ENCODE assay signal across 31 cellular contexts in the genomic region with DNA sequence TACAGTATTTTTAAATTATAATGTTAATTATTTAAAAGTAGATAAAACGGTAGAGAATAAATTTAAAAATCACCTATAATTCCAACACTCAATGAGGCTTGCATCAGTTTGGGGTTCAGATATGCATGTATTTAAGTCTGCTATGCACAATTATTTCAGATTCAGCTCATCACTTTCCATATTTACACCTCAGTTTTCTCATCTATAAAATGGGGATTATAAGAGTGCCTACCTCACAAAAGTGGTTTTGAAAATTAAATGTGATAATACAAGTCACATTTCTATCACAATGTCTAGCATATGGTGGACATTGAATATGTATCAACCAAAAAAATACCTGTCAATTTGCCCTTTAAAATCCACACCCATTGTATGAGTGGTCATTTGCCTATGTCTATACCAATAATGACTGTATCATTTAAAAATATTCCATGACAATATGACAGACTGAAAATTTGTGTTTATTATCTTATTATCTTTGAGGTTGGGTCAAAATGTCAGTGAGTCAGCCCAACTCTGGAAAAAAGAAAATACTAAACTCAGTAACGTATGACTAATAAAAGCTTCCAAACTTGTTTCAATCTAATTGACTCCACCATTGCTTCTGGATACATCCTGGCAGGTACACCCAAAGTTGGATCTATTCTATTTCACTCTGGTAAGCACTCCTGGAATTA. TPM values are rescaled to one million over a fixed set of nuclear protein-coding genes. Genes with fewer than 3 reads are reported as not detected.
"Had no signal": no experiment of that assay in that cellular context is flagged by ENCODE, and none has a peak within 500 bp of the region (broad histone marks: within the 10 kb centered on the region; RNA-seq: fewer than 3 reads in every experiment).

No MANE protein-coding gene starts in this region.

- H3K9me3 Mint-ChIP-seq: activated CD4-positive, alpha-beta T cell treated with anti-CD3 and anti-CD28 coated beads, Interleukin-2, amount 10 ng/mL, durations not matched to agents 24 days and 14 days; activated CD8-positive, alpha-beta T cell treated with anti-CD3 and anti-CD28 coated beads for 36 hours; activated naive CD8-positive, alpha-beta T cell treated with anti-CD3 and anti-CD28 coated beads for 36 hours; activated T-cell treated with anti-CD3 and anti-CD28 coated beads, Interleukin-2, amount 50 U/mL, for 4 hours; central memory CD8-positive, alpha-beta T cell; T-helper 1 cell treated with Interleukin-12 subunit alpha and Interleukin-12 subunit beta and Interleukin-4 antibody, amounts not matched to agents 30 μg/mL and 1 μg/mL, for 36 hours; T-helper 2 cell treated with Interferon-gamma antibody and Interleukin-4, amounts not matched to agents 5 μg/mL and 100 μg/mL, for 36 hours had no signal

- H3K36me3 Mint-ChIP-seq: activated naive CD8-positive, alpha-beta T cell treated with anti-CD3 and anti-CD28 coated beads for 36 hours had no signal

- DNase-seq: activated CD4-positive, alpha-beta T cell treated with anti-CD3 and anti-CD28 coated beads, Interleukin-2, amount 10 ng/mL, durations not matched to agents 24 days and 14 days; activated CD4-positive, alpha-beta T cell treated with anti-CD3 and anti-CD28 coated beads, Interleukin-2, amount 50 U/mL, for 4 hours; activated CD8-positive, alpha-beta memory T cell treated with anti-CD3 and anti-CD28 coated beads, Interleukin-2, amount 50 U/mL, for 4 hours; activated CD8-positive, alpha-beta T cell treated with anti-CD3 and anti-CD28 coated beads for 36 hours; activated effector memory CD4-positive, alpha-beta T cell treated with Interleukin-2 at 50 U/mL for 16 hours; activated naive CD4-positive, alpha-beta T cell; activated naive CD4-positive, alpha-beta T cell treated with anti-CD3 and anti-CD28 coated beads, Interleukin-2, amount 50 U/mL, for 16 hours; activated naive CD8-positive, alpha-beta T cell treated with anti-CD3 and anti-CD28 coated beads for 36 hours; activated T-cell treated with anti-CD3 and anti-CD28 coated beads for 4 hours; activated T-cell treated with anti-CD3 and anti-CD28 coated beads, Interleukin-2, amount 50 U/mL, for 4 hours; amniotic stem cell; aorta; Kasumi-1; KG1; NCI-H1092 treated with DMSO at 0.1 percent for 48 hours; NCI-H1417; NCI-H146; NCI-H187; NCI-H2029 treated with DMSO at 0.1 percent for 48 hours; NCI-H2107; NCI-H2171; NCI-H510A; NCI-H526; NCI-H748 treated with DMSO at 0.1 percent for 48 hours; NK-92 treated with Interleukin-12 subunit alpha and Interleukin-12 subunit beta, amount 100 ng/mL, for 24 hours; Right ventricle myocardium superior had no signal

- FAIRE-seq: TTC549 had no signal

- H3K4me3 ChIP-seq: cardiac muscle cell had no signal

- H3K27ac Mint-ChIP-seq: activated CD4-positive, alpha-beta T cell treated with anti-CD3 and anti-CD28 coated beads, Interleukin-2, amount 10 ng/mL, durations not matched to agents 24 days and 14 days; activated CD8-positive, alpha-beta T cell treated with anti-CD3 and anti-CD28 coated beads for 36 hours; activated naive CD8-positive, alpha-beta T cell treated with anti-CD3 and anti-CD28 coated beads for 36 hours; T-helper 1 cell treated with Interleukin-12 subunit alpha and Interleukin-12 subunit beta and Interleukin-4 antibody, amounts not matched to agents 30 μg/mL and 1 μg/mL, for 36 hours; T-helper 2 cell treated with Interferon-gamma antibody and Interleukin-4, amounts not matched to agents 5 μg/mL and 100 μg/mL, for 36 hours had no signal

- H3K4me3 Mint-ChIP-seq: activated CD4-positive, alpha-beta T cell treated with anti-CD3 and anti-CD28 coated beads, Interleukin-2, amount 10 ng/mL, durations not matched to agents 24 days and 14 days; activated CD8-positive, alpha-beta T cell treated with anti-CD3 and anti-CD28 coated beads for 36 hours; activated naive CD8-positive, alpha-beta T cell treated with anti-CD3 and anti-CD28 coated beads for 36 hours; activated T-cell treated with anti-CD3 and anti-CD28 coated beads, Interleukin-2, amount 50 U/mL, for 4 hours; central memory CD8-positive, alpha-beta T cell; T-helper 1 cell treated with Interleukin-12 subunit alpha and Interleukin-12 subunit beta and Interleukin-4 antibody, amounts not matched to agents 30 μg/mL and 1 μg/mL, for 36 hours; T-helper 2 cell treated with Interferon-gamma antibody and Interleukin-4, amounts not matched to agents 5 μg/mL and 100 μg/mL, for 36 hours had no signal

- H3K4me1 Mint-ChIP-seq: activated CD4-positive, alpha-beta T cell treated with anti-CD3 and anti-CD28 coated beads, Interleukin-2, amount 10 ng/mL, durations not matched to agents 24 days and 14 days; activated naive CD8-positive, alpha-beta T cell treated with anti-CD3 and anti-CD28 coated beads for 36 hours; central memory CD8-positive, alpha-beta T cell had no signal

- H3K36me3 ChIP-seq: cardiac muscle cell had no signal

- H3K27me3 Mint-ChIP-seq: activated CD4-positive, alpha-beta T cell treated with anti-CD3 and anti-CD28 coated beads, Interleukin-2, amount 10 ng/mL, durations not matched to agents 24 days and 14 days; activated CD8-positive, alpha-beta T cell treated with anti-CD3 and anti-CD28 coated beads for 36 hours; central memory CD8-positive, alpha-beta T cell had no signal

- H3K27me3 ChIP-seq: cardiac muscle cell had no signal

- ATAC-seq: activated CD8-positive, alpha-beta T cell treated with anti-CD3 and anti-CD28 coated beads for 36 hours; activated T-cell treated with anti-CD3 and anti-CD28 coated beads, Interleukin-2, amount 50 U/mL, for 4 hours had no signal

- H3K27ac ChIP-seq: cardiac muscle cell had no signal

RNA-seq across cellular contexts. Expression of gene OR13H1, which starts 20.8 kb away (rescaled TPM):
- total RNA-seq: activated CD4-positive, alpha-beta T cell treated with anti-CD3 and anti-CD28 coated beads, Interleukin-2, amount 10 ng/mL, durations not matched to agents 24 days and 14 days; activated CD8-positive, alpha-beta T cell treated with anti-CD3 and anti-CD28 coated beads for 36 hours; activated naive CD8-positive, alpha-beta T cell treated with anti-CD3 and anti-CD28 coated beads for 36 hours; activated T-cell treated with anti-CD3 and anti-CD28 coated beads, Interleukin-2, amount 50 U/mL, for 4 hours; aorta; cardiac muscle cell; Right ventricle myocardium superior had no signal
- polyA plus RNA-seq: aorta, cardiac muscle cell had no signal
